In the genomic region with DNA sequence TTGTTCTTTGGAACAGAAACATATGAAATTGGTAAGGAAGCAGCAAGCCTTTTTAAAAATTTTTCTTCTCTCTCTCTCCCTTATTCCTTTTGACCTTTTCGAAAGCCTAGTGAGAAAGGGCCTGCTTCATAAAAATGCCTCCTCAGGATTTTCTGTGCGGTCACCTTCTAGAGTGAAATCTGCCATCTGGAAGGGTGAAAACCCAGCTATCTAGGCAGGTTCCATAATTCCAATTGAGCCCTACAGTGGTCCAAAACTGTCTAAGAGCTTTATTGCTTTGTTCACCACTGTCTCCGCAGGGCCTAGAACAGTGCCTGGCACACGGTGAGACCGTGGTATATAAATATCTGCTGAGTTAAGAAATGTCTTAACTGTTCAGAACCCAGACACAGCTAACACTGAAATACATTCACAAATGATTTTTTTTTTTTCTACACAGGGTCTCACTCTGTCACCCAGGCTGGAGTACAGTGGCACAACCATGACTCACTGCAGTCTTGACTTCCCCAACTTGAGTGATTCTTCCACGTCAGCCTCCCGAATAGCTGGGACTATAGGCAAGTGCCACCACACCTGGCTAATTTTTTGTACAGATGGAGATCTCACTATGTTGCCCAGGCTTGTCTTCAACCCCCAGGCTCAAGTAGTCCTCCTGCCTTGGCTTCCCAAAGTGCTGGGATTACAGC, we compare ENCODE assay signal across 19 cellular contexts.
DNase-seq lines count a peak whose midpoint lies in the region; ATAC-seq and TF ChIP-seq lines count a peak whose summit lies in the region.
"Had no signal": no experiment of that assay in that cellular context is flagged by ENCODE, and none has a peak within 500 bp of the region (broad histone marks: within the 10 kb centered on the region; RNA-seq: fewer than 3 reads in every experiment).

No MANE protein-coding gene starts in this region.

- no peak overlapping the region for H3K4me3 Mint-ChIP-seq in HFFc6
- H3K4me3 Mint-ChIP-seq in naive thymus-derived CD8-positive, alpha-beta T cell = no peak overlapping the region
- H3K4me3 Mint-ChIP-seq: activated naive CD8-positive, alpha-beta T cell treated with anti-CD3 and anti-CD28 coated beads, Interleukin-2, amount 50 U/mL, for 24 hours; memory B cell; nephron progenitor cell; stimulated activated memory B cell treated with anti-CD40 and anti-IgM and Interleukin-4, amounts not matched to agents 10 μg/mL and 1 μg/mL and 100 μg/mL, for 72 hours; T-helper 2 cell treated with Interferon-gamma antibody and Interleukin-4, amounts not matched to agents 5 μg/mL and 100 μg/mL, for 36 hours had no signal

- intact Hi-C loops in esophagus squamous epithelium (cut with DNase I) = no loop called here

- no peak for TF ChIP-seq EP300 in suprapubic skin (IDR thresholded peaks at IDR 0.05)

- H3K36me3 Mint-ChIP-seq in HFFc6 (ENCODE audit: low read depth) = no peaks in the 10 kb centered on the region
- no peaks in the 10 kb centered on the region for H3K36me3 Mint-ChIP-seq in naive thymus-derived CD8-positive, alpha-beta T cell
- H3K36me3 Mint-ChIP-seq: memory B cell; stimulated activated memory B cell treated with anti-CD40 and anti-IgM and Interleukin-4, amounts not matched to agents 10 μg/mL and 1 μg/mL and 100 μg/mL, for 72 hours had no signal

- H3K4me1 ChIP-seq in esophagus squamous epithelium = peaks cover 0 to 3% (median 0%) of the 10 kb centered on the region in 3 donors
- peaks cover 0 to 7% of the 10 kb centered on the region in 2 donors for H3K4me1 ChIP-seq in mucosa of rectum (ENCODE audit: control insufficient read depth in 2 of 2, insufficient read depth in 2 of 2, low read length in 2 of 2)
- H3K4me1 ChIP-seq in suprapubic skin = peaks cover 23% of the 10 kb centered on the region

- no peak for TF ChIP-seq CTCF in esophagus squamous epithelium (IDR thresholded peaks at IDR 0.05)
- TF ChIP-seq CTCF in suprapubic skin (IDR thresholded peaks at IDR 0.05) = no peak
- TF ChIP-seq CTCF in HFFc6 (IDR thresholded peaks at IDR 0.05) = no peak

- H3K9ac ChIP-seq in mucosa of rectum (ENCODE audit: low read depth in 1 of 2, low read length in 2 of 2) = no peak overlapping the region

- POLR2A ChIA-PET in naive thymus-derived CD8-positive, alpha-beta T cell (lab: Charles Lee) = no interaction called here

- no peak for ATAC-seq in naive thymus-derived CD8-positive, alpha-beta T cell
- ATAC-seq: activated naive CD8-positive, alpha-beta T cell treated with anti-CD3 and anti-CD28 coated beads, Interleukin-2, amount 50 U/mL, for 24 hours; esophagus mucosa had no signal

- no peaks in the 10 kb centered on the region for H3K36me3 ChIP-seq in esophagus squamous epithelium
- no peaks in the 10 kb centered on the region for H3K36me3 ChIP-seq in mucosa of rectum (ENCODE audit: control insufficient read depth in 2 of 2, insufficient read depth in 2 of 2, low read length in 2 of 2)
- H3K36me3 ChIP-seq in suprapubic skin = no peaks in the 10 kb centered on the region

- no peaks in the 10 kb centered on the region for H3K9me3 Mint-ChIP-seq in HFFc6
- H3K9me3 Mint-ChIP-seq in naive thymus-derived CD8-positive, alpha-beta T cell = no peaks in the 10 kb centered on the region
- H3K9me3 Mint-ChIP-seq: activated naive CD8-positive, alpha-beta T cell treated with anti-CD3 and anti-CD28 coated beads, Interleukin-2, amount 50 U/mL, for 24 hours; activated T-helper 2 cell treated with anti-CD3 and anti-CD28 coated beads, Interferon-gamma antibody, Interleukin-2, Interleukin-4, amounts not matched to agents 10 μg/mL and 5 μg/mL and 100 μg/mL, durations not matched to agents 14 hours and 24 hours and 36 hours; memory B cell; nephron progenitor cell; stimulated activated memory B cell treated with anti-CD40 and anti-IgM and Interleukin-4, amounts not matched to agents 10 μg/mL and 1 μg/mL and 100 μg/mL, for 72 hours; T-helper 2 cell treated with Interferon-gamma antibody and Interleukin-4, amounts not matched to agents 5 μg/mL and 100 μg/mL, for 36 hours had no signal

- WGBS in esophagus squamous epithelium, 2 donors = 64 to 71% methylated on average over 7 of the region's 7 CpGs
- 70% methylated on average over 7 of the region's 7 CpGs for WGBS in suprapubic skin

- H3K27me3 ChIP-seq in esophagus squamous epithelium (no peaks in the 10 kb centered on the region), mucosa of rectum (ENCODE audit: control insufficient read depth in 2 of 2, insufficient read depth in 2 of 2, low read length in 2 of 2) (no peaks in the 10 kb centered on the region), suprapubic skin (no peaks in the 10 kb centered on the region)

- DNase-seq in MV-4-11 (lab: John Stamatoyannopoulos, UW) (peak; percentile 60), esophagus squamous epithelium (lab: John Stamatoyannopoulos, UW) (no peak), suprapubic skin (ENCODE audit: low spot score in 2 of 2) (no peak), HFFc6 (no peak), GOT3 (lab: John Stamatoyannopoulos, UW) (no peak), SW 1271 (lab: John Stamatoyannopoulos, UW) (no peak)
- no peak for DNase-seq in naive thymus-derived CD8-positive, alpha-beta T cell
- DNase-seq: activated CD4-positive, CD25-positive, alpha-beta regulatory T cell treated with anti-CD3 and anti-CD28 coated beads, Interleukin-2, amount 50 U/mL, for 72 hours; activated naive CD8-positive, alpha-beta T cell treated with anti-CD3 and anti-CD28 coated beads, Interleukin-2, amount 50 U/mL, for 24 hours; COR-L47; NCI-H1105 treated with DMSO at 0.1 percent for 48 hours; NCI-H526 treated with DMSO at 0.1 percent for 48 hours; nephron progenitor cell had no signal

- H3K27ac ChIP-seq in esophagus squamous epithelium (peak overlapping the region in 3 of 4 donors; percentile 24 to 59 (median 35)), mucosa of rectum (ENCODE audit: low read depth in 2 of 2, low read length in 2 of 2) (peak overlapping the region; percentile 10 to 35), suprapubic skin (peak overlapping the region; percentile 8)

- H3K4me1 Mint-ChIP-seq in HFFc6 (ENCODE audit: low read depth) = peaks cover 9% of the 10 kb centered on the region
- peaks cover 0 to 21% (median 10%) of the 10 kb centered on the region in 4 donors for H3K4me1 Mint-ChIP-seq in naive thymus-derived CD8-positive, alpha-beta T cell

- H3K4me3 ChIP-seq in esophagus squamous epithelium = no peak overlapping the region
- no peak overlapping the region for H3K4me3 ChIP-seq in mucosa of rectum (ENCODE audit: low read length in 2 of 2)
- H3K4me3 ChIP-seq in suprapubic skin = no peak overlapping the region

- H3K27ac Mint-ChIP-seq in HFFc6 = no peak overlapping the region
- no peak overlapping the region for H3K27ac Mint-ChIP-seq in naive thymus-derived CD8-positive, alpha-beta T cell
- H3K27ac Mint-ChIP-seq: activated naive CD8-positive, alpha-beta T cell treated with anti-CD3 and anti-CD28 coated beads, Interleukin-2, amount 50 U/mL, for 24 hours; activated T-helper 2 cell treated with anti-CD3 and anti-CD28 coated beads, Interferon-gamma antibody, Interleukin-2, Interleukin-4, amounts not matched to agents 10 μg/mL and 5 μg/mL and 100 μg/mL, durations not matched to agents 14 hours and 24 hours and 36 hours; memory B cell; stimulated activated memory B cell treated with anti-CD40 and anti-IgM and Interleukin-4, amounts not matched to agents 10 μg/mL and 1 μg/mL and 100 μg/mL, for 72 hours; T-helper 2 cell treated with Interferon-gamma antibody and Interleukin-4, amounts not matched to agents 5 μg/mL and 100 μg/mL, for 36 hours had no signal

- H3K27me3 Mint-ChIP-seq in HFFc6 (ENCODE audit: insufficient read depth) = peaks cover 18% of the 10 kb centered on the region
- H3K27me3 Mint-ChIP-seq in naive thymus-derived CD8-positive, alpha-beta T cell = no peaks in the 10 kb centered on the region
- H3K27me3 Mint-ChIP-seq: activated naive CD8-positive, alpha-beta T cell treated with anti-CD3 and anti-CD28 coated beads, Interleukin-2, amount 50 U/mL, for 24 hours; memory B cell; stimulated activated memory B cell treated with anti-CD40 and anti-IgM and Interleukin-4, amounts not matched to agents 10 μg/mL and 1 μg/mL and 100 μg/mL, for 72 hours had no signal

- TF ChIP-seq POLR2A in esophagus squamous epithelium (IDR thresholded peaks at IDR 0.05) (no peak), suprapubic skin (IDR thresholded peaks at IDR 0.05) (no peak)

- no peaks in the 10 kb centered on the region for H3K9me3 ChIP-seq in esophagus squamous epithelium
- no peaks in the 10 kb centered on the region for H3K9me3 ChIP-seq in mucosa of rectum (ENCODE audit: control insufficient read depth in 2 of 2, low read length in 2 of 2)
- no peaks in the 10 kb centered on the region for H3K9me3 ChIP-seq in suprapubic skin
